In genomic region chr2:19357383-19358241, GRCh38 we compare ENCODE assay signal across 10 cellular contexts. TPM values are rescaled to one million over a fixed set of nuclear protein-coding genes. Genes with fewer than 3 reads are reported as not detected.
A peak's percentile ranks its signal among the peaks of the same experiment; 100 is the strongest.
DNase-seq lines count a peak whose midpoint lies in the region; ATAC-seq, FAIRE-seq and TF ChIP-seq lines count a peak whose summit lies in the region.
"Had no signal": no experiment of that assay in that cellular context is flagged by ENCODE, and none has a peak within 500 bp of the region (broad histone marks: within the 10 kb centered on the region; RNA-seq: fewer than 3 reads in every experiment).

No MANE protein-coding gene starts in this region.

- TF ChIP-seq CTCF in foreskin keratinocyte (conservative IDR thresholded peaks at IDR 0.05) (no peak), pancreas (IDR thresholded peaks at IDR 0.05) (no peak)

- peak overlapping the region; percentile 47; the same call in 1 of the 2 replicates for H3K9ac ChIP-seq in ES-I3 (ENCODE audit: low read depth, low read length)

- peak overlapping the region; percentile 11 to 64 (median 32) for H3K4me3 ChIP-seq in pancreas

- no peak for FAIRE-seq in pancreas (lab: Jason Lieb, UNC)

- no peaks in the 10 kb centered on the region for H3K36me3 ChIP-seq in ES-I3 (ENCODE audit: insufficient read depth, low read length)
- no peaks in the 10 kb centered on the region for H3K36me3 ChIP-seq in pancreas
- H3K36me3 ChIP-seq: neutrophil had no signal

- H3K27me3 ChIP-seq in foreskin keratinocyte (peaks cover 98% of the 10 kb centered on the region), pancreas (peaks cover 0 to 65% (median 12%) of the 10 kb centered on the region in 4 donors)

- ATAC-seq in foreskin keratinocyte (peak; percentile 10), pancreas (peak; percentile 36 to 55 (median 44)), HG03442 (IDR thresholded peaks at IDR 0.05; ENCODE audit: unreplicated experiment) (no peak), GM21529 (IDR thresholded peaks at IDR 0.05; ENCODE audit: unreplicated experiment) (no peak), HG03196 (IDR thresholded peaks at IDR 0.05; ENCODE audit: unreplicated experiment) (no peak)

- no peaks in the 10 kb centered on the region; the same call in 1 of the 2 replicates for H3K9me3 ChIP-seq in ES-I3 (ENCODE audit: control insufficient read depth, insufficient read depth, low read length)
- H3K9me3 ChIP-seq in pancreas, result no peaks in the 10 kb centered on the region
- H3K9me3 ChIP-seq: neutrophil had no signal

- peaks cover 17% of the 10 kb centered on the region for H3K4me1 ChIP-seq in ES-I3 (ENCODE audit: insufficient read depth, low read length)
- no peaks in the 10 kb centered on the region for H3K4me1 ChIP-seq in foreskin keratinocyte
- H3K4me1 ChIP-seq in pancreas, result no peaks in the 10 kb centered on the region

- intact Hi-C loops in pancreas (cut with DNase I), result loop anchor here in 1 of 3 donors (10.0 kb wide), 1 partner anchor 603 kb away; no protein-coding TSS in a partner anchor

- WGBS in pancreas, 2 donors, result 6 to 7% methylated on average over 45 of the region's 45 CpGs

- peak; percentile 18 for DNase-seq in SW480 (ENCODE audit: low spot score)
- no peak for DNase-seq in foreskin keratinocyte
- DNase-seq in pancreas, result peak in 2 of 6 donors; percentile 29 to 70
- no peak for DNase-seq in HuH-7.5 (ENCODE audit: low spot score)

- H3K27ac ChIP-seq in foreskin keratinocyte (no peak overlapping the region), pancreas (no peak overlapping the region)
- H3K27ac ChIP-seq: neutrophil had no signal

RNA-seq across cellular contexts. Expression of gene OSR1, which starts 0.8 kb away (rescaled TPM):
- total RNA-seq in foreskin keratinocyte (0.14 and 0.18 TPM in 2 replicates), pancreas (1 to 10 TPM in 2 of 6 donors, under 1 TPM in 4; 0.24 to 2.7 (median 0.77) TPM)
- polyA plus RNA-seq in foreskin keratinocyte (0.09 and 0.18 TPM in 2 replicates), pancreas (1 to 10 TPM; 1.6 to 1.7 TPM)
- total RNA-seq: HT1080 had no signal

Comparison
In these comparisons a context has a peak if more than half of its experiments do, and no peak if none do; other contexts are left out.
1. ATAC-seq: peak in foreskin keratinocyte (single experiment) and pancreas (4 of 4); none in HG03442 (single experiment), GM21529 (single experiment) and HG03196 (single experiment).